Comparison of ENCODE assay signal across 31 cellular contexts in genomic region chr12:18850752-18851151, GRCh38.
"Had no signal": no experiment of that assay in that cellular context is flagged by ENCODE, and none has a peak within 500 bp of the region (broad histone marks: within the 10 kb centered on the region; RNA-seq: fewer than 3 reads in every experiment).

No MANE protein-coding gene starts in this region.

- DNase-seq: activated B cell treated with CpG ODN at 0.5 μM for 24 hours; activated CD4-positive, alpha-beta memory T cell treated with anti-CD3 and anti-CD28 coated beads for 36 hours; activated CD4-positive, alpha-beta T cell treated with anti-CD3 and anti-CD28 coated beads for 4 hours; activated CD4-positive, alpha-beta T cell treated with anti-CD3 and anti-CD28 coated beads, Interleukin-2, amount 10 ng/mL, durations not matched to agents 24 days and 14 days; activated CD4-positive, alpha-beta T cell treated with anti-CD3 and anti-CD28 coated beads, Interleukin-2, amount 50 U/mL, for 1 hour; activated CD4-positive, alpha-beta T cell treated with anti-CD3 and anti-CD28 coated beads, Interleukin-2, amount 50 U/mL, for 4 hours; activated CD4-positive, CD25-positive, alpha-beta regulatory T cell treated with anti-CD3 and anti-CD28 coated beads, Interleukin-2, amount 50 U/mL, for 72 hours; activated CD8-positive, alpha-beta memory T cell treated with anti-CD3 and anti-CD28 coated beads, Interleukin-2, amount 50 U/mL, for 4 hours; activated CD8-positive, alpha-beta T cell treated with anti-CD3 and anti-CD28 coated beads for 36 hours; activated effector memory CD4-positive, alpha-beta T cell treated with anti-CD3 and anti-CD28 coated beads, Interleukin-2, amount 50 U/mL, for 16 hours; activated gamma-delta T cell treated with Interleukin-2 at 50 U/mL for 16 hours; activated naive CD4-positive, alpha-beta T cell; activated naive CD4-positive, alpha-beta T cell treated with anti-CD3 and anti-CD28 coated beads for 36 hours; activated naive CD8-positive, alpha-beta T cell treated with anti-CD3 and anti-CD28 coated beads, Interleukin-2, amount 10 ng/mL, durations not matched to agents 7 days and 5 days; activated naive CD8-positive, alpha-beta T cell treated with anti-CD3 and anti-CD28 coated beads, Interleukin-2, amount 50 U/mL, for 24 hours; activated T-cell treated with anti-CD3 and anti-CD28 coated beads for 4 hours; activated T-cell treated with anti-CD3 and anti-CD28 coated beads, Interleukin-2, amount 50 U/mL, for 1 hour; activated T-cell treated with anti-CD3 and anti-CD28 coated beads, Interleukin-2, amount 50 U/mL, for 4 hours; activated T-cell treated with anti-CD3 and anti-CD28 coated beads, Interleukin-2, amount 50 U/mL, for 72 hours; amygdala; anterior cingulate cortex; caudate nucleus; cerebellar nuclear complex; T-helper 2 cell; T-helper 9 cell had no signal

- H3K9me3 ChIP-seq: ascending aorta had no signal

- H3K4me3 ChIP-seq: ascending aorta, cardiac muscle cell had no signal

- H3K27me3 ChIP-seq: ascending aorta, cardiac muscle cell had no signal

- H3K4me1 ChIP-seq: ascending aorta had no signal

- FAIRE-seq: bronchial epithelial cell, TTC549 had no signal

- H3K27ac ChIP-seq: ascending aorta, cardiac muscle cell, VCaP had no signal

- ATAC-seq: activated CD8-positive, alpha-beta T cell treated with anti-CD3 and anti-CD28 coated beads for 36 hours; activated naive CD8-positive, alpha-beta T cell treated with anti-CD3 and anti-CD28 coated beads, Interleukin-2, amount 50 U/mL, for 24 hours; activated T-cell treated with anti-CD3 and anti-CD28 coated beads, Interleukin-2, amount 50 U/mL, for 4 hours; activated T-cell treated with anti-CD3 and anti-CD28 coated beads, Interleukin-2, amount 50 U/mL, for 72 hours; activated T-helper 17 cell treated with anti-CD3 and anti-CD28 coated beads, Interleukin-2, amount 50 U/mL, for 72 hours had no signal

- H3K36me3 ChIP-seq: ascending aorta, cardiac muscle cell had no signal
